In genomic region chr17:18201108-18201507, GRCh38 we compare ENCODE assay signal across 18 cellular contexts. TPM values are rescaled to one million over a fixed set of nuclear protein-coding genes. Genes with fewer than 3 reads are reported as not detected.
A peak's percentile ranks its signal among the peaks of the same experiment; 100 is the strongest.
DNase-seq lines count a peak whose midpoint lies in the region; ATAC-seq, FAIRE-seq and TF ChIP-seq lines count a peak whose summit lies in the region.
"Had no signal": no experiment of that assay in that cellular context is flagged by ENCODE, and none has a peak within 500 bp of the region (broad histone marks: within the 10 kb centered on the region; RNA-seq: fewer than 3 reads in every experiment).

No MANE protein-coding gene starts in this region.

- no peak for DNase-seq in left ventricle myocardium inferior
- no peak for DNase-seq in Right ventricle myocardium inferior (ENCODE audit: missing footprints)
- DNase-seq in HTR-8/SVneo (ENCODE audit: insufficient read length, low spot score) = no peak
- DNase-seq in effector memory CD8-positive, alpha-beta T cell = no peak
- no peak for DNase-seq in stimulated activated naive B cell treated with anti-CD40 and anti-IgM and Interleukin-4, amounts not matched to agents 10 μg/mL and 1 μg/mL and 100 μg/mL, for 72 hours
- no peak for DNase-seq in SW 1271 (lab: John Stamatoyannopoulos, UW)
- DNase-seq: ACHN, AML-193, COR-L47, GDM1, GM23248, KBM-7, NCI-H1105 treated with DMSO at 0.1 percent for 48 hours, NCI-H1694 treated with DMSO at 0.1 percent for 48 hours, Peyer's patch had no signal

- H3K4me3 ChIP-seq in left ventricle myocardium inferior = no peak overlapping the region
- H3K4me3 ChIP-seq: GM23248, Peyer's patch had no signal

- no peaks in the 10 kb centered on the region for H3K9me3 ChIP-seq in left ventricle myocardium inferior (replicated peaks)
- H3K9me3 ChIP-seq: Peyer's patch had no signal

- peak overlapping the region; percentile 51 to 71 for H3K27ac Mint-ChIP-seq in effector memory CD8-positive, alpha-beta T cell
- H3K27ac Mint-ChIP-seq in stimulated activated naive B cell treated with anti-CD40 and anti-IgM and Interleukin-4, amounts not matched to agents 10 μg/mL and 1 μg/mL and 100 μg/mL, for 72 hours = peak overlapping the region; percentile 77

- H3K36me3 Mint-ChIP-seq in effector memory CD8-positive, alpha-beta T cell (ENCODE audit: insufficient read depth) = peaks cover 56% of the 10 kb centered on the region
- H3K36me3 Mint-ChIP-seq in stimulated activated naive B cell treated with anti-CD40 and anti-IgM and Interleukin-4, amounts not matched to agents 10 μg/mL and 1 μg/mL and 100 μg/mL, for 72 hours = peaks cover 22 to 55% of the 10 kb centered on the region in 2 donors

- no peak for TF ChIP-seq CTCF in left ventricle myocardium inferior (IDR thresholded peaks at IDR 0.05; ENCODE audit: borderline replicate concordance)

- H3K36me3 ChIP-seq in left ventricle myocardium inferior = peaks cover 29% of the 10 kb centered on the region

- peaks cover 43 to 48% of the 10 kb centered on the region in 2 donors for H3K4me1 Mint-ChIP-seq in effector memory CD8-positive, alpha-beta T cell (ENCODE audit: low read depth in 2 of 2)
- peaks cover 22 to 27% of the 10 kb centered on the region in 2 donors for H3K4me1 Mint-ChIP-seq in stimulated activated naive B cell treated with anti-CD40 and anti-IgM and Interleukin-4, amounts not matched to agents 10 μg/mL and 1 μg/mL and 100 μg/mL, for 72 hours

- peak overlapping the region; percentile 50 for H3K27ac ChIP-seq in left ventricle myocardium inferior (replicated peaks)
- H3K27ac ChIP-seq: C4-2B, GM23248, Peyer's patch had no signal

- no peaks in the 10 kb centered on the region for H3K27me3 Mint-ChIP-seq in effector memory CD8-positive, alpha-beta T cell
- H3K27me3 Mint-ChIP-seq in stimulated activated naive B cell treated with anti-CD40 and anti-IgM and Interleukin-4, amounts not matched to agents 10 μg/mL and 1 μg/mL and 100 μg/mL, for 72 hours = no peaks in the 10 kb centered on the region

- intact Hi-C loops in left ventricle myocardium inferior (cut with micrococcal nuclease) = no loop called here
- intact Hi-C loops in Right ventricle myocardium inferior (cut with DNase I) = no loop called here

- H3K9me3 Mint-ChIP-seq in effector memory CD8-positive, alpha-beta T cell = no peaks in the 10 kb centered on the region
- H3K9me3 Mint-ChIP-seq in stimulated activated naive B cell treated with anti-CD40 and anti-IgM and Interleukin-4, amounts not matched to agents 10 μg/mL and 1 μg/mL and 100 μg/mL, for 72 hours = no peaks in the 10 kb centered on the region

- FAIRE-seq in HTR-8/SVneo (lab: Jason Lieb, UNC) = peak; percentile 88

- ATAC-seq in Right ventricle myocardium inferior = no peak
- no peak for ATAC-seq in effector memory CD8-positive, alpha-beta T cell (replicated peaks)
- ATAC-seq in stimulated activated naive B cell treated with anti-CD40 and anti-IgM and Interleukin-4, amounts not matched to agents 10 μg/mL and 1 μg/mL and 100 μg/mL, for 72 hours (replicated peaks) = no peak
- no peak for ATAC-seq in esophagus mucosa
- ATAC-seq: HCT116 had no signal

- no peaks in the 10 kb centered on the region for H3K27me3 ChIP-seq in left ventricle myocardium inferior (ENCODE audit: low read depth)
- H3K27me3 ChIP-seq: Peyer's patch had no signal

- peaks cover 95% of the 10 kb centered on the region for H3K4me1 ChIP-seq in left ventricle myocardium inferior

- H3K4me3 Mint-ChIP-seq in effector memory CD8-positive, alpha-beta T cell = no peak overlapping the region
- no peak overlapping the region for H3K4me3 Mint-ChIP-seq in stimulated activated naive B cell treated with anti-CD40 and anti-IgM and Interleukin-4, amounts not matched to agents 10 μg/mL and 1 μg/mL and 100 μg/mL, for 72 hours

RNA-seq across cellular contexts. Expression of gene ALKBH5, which starts 17.5 kb away (rescaled TPM):
- 179 TPM for total RNA-seq in left ventricle myocardium inferior
- total RNA-seq in Right ventricle myocardium inferior = 183 TPM
- 45.3 TPM for total RNA-seq in esophagus mucosa

RNA-seq across cellular contexts. Expression of gene LLGL1, which starts 24.3 kb away (rescaled TPM):
- total RNA-seq in left ventricle myocardium inferior (8.8 TPM), Right ventricle myocardium inferior (8.4 TPM), esophagus mucosa (17.6 TPM)

RNA-seq across cellular contexts. Expression of gene FLII, which starts 57.4 kb away (rescaled TPM):
- 257 TPM for total RNA-seq in left ventricle myocardium inferior
- 299 TPM for total RNA-seq in Right ventricle myocardium inferior
- total RNA-seq in esophagus mucosa = 210 TPM

RNA-seq across cellular contexts. Expression of gene MIEF2, which starts 59.4 kb away (rescaled TPM):
- 37.0 TPM for total RNA-seq in left ventricle myocardium inferior
- 31.3 TPM for total RNA-seq in Right ventricle myocardium inferior
- total RNA-seq in esophagus mucosa = 6.3 TPM
